ENCODE assay signal across 24 cellular contexts in genomic region chr4:118821590-118822293, GRCh38. TPM values are rescaled to one million over a fixed set of nuclear protein-coding genes. Genes with fewer than 3 reads are reported as not detected.
A peak's percentile ranks its signal among the peaks of the same experiment; 100 is the strongest.
DNase-seq lines count a peak whose midpoint lies in the region; ATAC-seq and TF ChIP-seq lines count a peak whose summit lies in the region.
"Had no signal": no experiment of that assay in that cellular context is flagged by ENCODE, and none has a peak within 500 bp of the region (broad histone marks: within the 10 kb centered on the region; RNA-seq: fewer than 3 reads in every experiment).

No MANE protein-coding gene starts in this region.

- TF ChIP-seq CTCF in RWPE2 (IDR thresholded peaks at IDR 0.05; ENCODE audit: poor library complexity, severe bottlenecking) (no peak), fibroblast of mammary gland (conservative IDR thresholded peaks at IDR 0.05; ENCODE audit: control insufficient read depth, insufficient read depth, low read depth, low read length) (no peak), mucosa of descending colon (IDR thresholded peaks at IDR 0.05) (no peak), ascending aorta (IDR thresholded peaks at IDR 0.05) (no peak)

- H3K27ac ChIP-seq in RWPE2 (ENCODE audit: poor library complexity, severe bottlenecking), result no peak overlapping the region
- peak overlapping the region in 1 of 2 donors; percentile 28 for H3K27ac ChIP-seq in ascending aorta
- H3K27ac ChIP-seq: A549, esophagus squamous epithelium, SJSA1, vagina had no signal

- H3K4me1 ChIP-seq in RWPE2 (ENCODE audit: insufficient read depth, poor library complexity, severe bottlenecking) (peaks cover 8% of the 10 kb centered on the region), mucosa of descending colon (ENCODE audit: low read depth) (peaks cover 12% of the 10 kb centered on the region), ascending aorta (peaks cover 3 to 25% of the 10 kb centered on the region in 2 donors)

- H3K27me3 ChIP-seq in RWPE2 (ENCODE audit: insufficient read depth, poor library complexity, severe bottlenecking) (no peaks in the 10 kb centered on the region), ascending aorta (no peaks in the 10 kb centered on the region)
- H3K27me3 ChIP-seq: SJSA1, vagina had no signal

- no peak overlapping the region for H3K4me3 ChIP-seq in RWPE2 (ENCODE audit: severe bottlenecking)
- no peak overlapping the region for H3K4me3 ChIP-seq in fibroblast of mammary gland (ENCODE audit: control insufficient read depth, low read depth, low read length)
- H3K4me3 ChIP-seq in mucosa of descending colon, result no peak overlapping the region
- no peak overlapping the region for H3K4me3 ChIP-seq in ascending aorta
- H3K4me3 ChIP-seq: A549, esophagus squamous epithelium, SJSA1, vagina had no signal

- ATAC-seq in RWPE2 (ENCODE audit: low read depth) (peak; percentile 31; the same call in 1 of the 3 replicates), mucosa of descending colon (peak; percentile 76)
- ATAC-seq: A549; activated T-cell treated with anti-CD3 and anti-CD28 coated beads, Interleukin-2, amount 50 U/mL, for 72 hours; Panc1; stimulated activated naive B cell treated with anti-CD40 and anti-IgM and Interleukin-4, amounts not matched to agents 10 μg/mL and 1 μg/mL and 100 μg/mL, for 72 hours had no signal

- H3K9me3 ChIP-seq in RWPE2 (ENCODE audit: severe bottlenecking) (no peaks in the 10 kb centered on the region), mucosa of descending colon (no peaks in the 10 kb centered on the region), ascending aorta (no peaks in the 10 kb centered on the region)
- H3K9me3 ChIP-seq: A549, esophagus squamous epithelium, SJSA1, vagina had no signal

- H3K36me3 ChIP-seq in RWPE2 (ENCODE audit: low read depth) (peaks cover 66% of the 10 kb centered on the region), mucosa of descending colon (ENCODE audit: low read depth) (no peaks in the 10 kb centered on the region), ascending aorta (peaks cover 0 to 30% of the 10 kb centered on the region in 2 donors)
- H3K36me3 ChIP-seq: vagina had no signal

- in situ Hi-C loops in G401 (cut with HindIII; ENCODE audit: low sequenced_read_pairs), result no loop called here

- DNase-seq in G401 (ENCODE audit: low spot score) (peak; percentile 19), RWPE2 (ENCODE audit: low spot score) (no peak), fibroblast of mammary gland (ENCODE audit: low read depth) (peak; percentile 49), mucosa of descending colon (no peak), retina (no peak), NCI-H187 treated with DMSO at 0.1 percent for 48 hours (lab: John Stamatoyannopoulos, UW) (no peak), ascending aorta (ENCODE audit: low spot score in 2 of 2) (no peak), glomerular visceral epithelial cell (ENCODE audit: extremely low spot score) (no peak)
- DNase-seq: activated CD4-positive, alpha-beta T cell treated with anti-CD3 and anti-CD28 coated beads for 48 hours; activated naive CD4-positive, alpha-beta T cell treated with anti-CD3 and anti-CD28 coated beads, Interleukin-2, amount 10 ng/mL, durations not matched to agents 7 days and 5 days; activated T-cell treated with anti-CD3 and anti-CD28 coated beads, Interleukin-2, amount 50 U/mL, for 72 hours; effector memory CD4-positive, alpha-beta T cell; esophagus squamous epithelium; GDM1; islet precursor cell; NCI-H1417 treated with DMSO at 0.1 percent for 48 hours; NCI-H524; stimulated activated CD4-positive, alpha-beta T cell treated with anti-CD3 and anti-CD28 coated beads, Interleukin-2, amount 100 ng/mL, for 48 hours; stimulated activated naive B cell treated with anti-CD40 and anti-IgM and Interleukin-4, amounts not matched to agents 10 μg/mL and 1 μg/mL and 100 μg/mL, for 72 hours; T-helper 2 cell had no signal

- intact Hi-C loops in mucosa of descending colon (cut with DNase I, micrococcal nuclease) (no loop called here), ascending aorta (cut with DNase I) (no loop called here)

RNA-seq across cellular contexts. Expression of gene SEC24D, which starts 14.2 kb away (rescaled TPM):
- 8.2 and 13.3 TPM in 2 replicates for total RNA-seq in G401 (2014; rRNA removed; shearing (Covaris generic))
- total RNA-seq in mucosa of descending colon (10 to 100 TPM; 22.1 to 55.6 (median 45.3) TPM), ascending aorta (108 TPM)

Comparison
In these comparisons a context has a peak if more than half of its experiments do, and no peak if none do; other contexts are left out.
1. DNase-seq: peak in G401 (single experiment) and fibroblast of mammary gland (single experiment); none in RWPE2 (single experiment), mucosa of descending colon (0 of 3), retina (single experiment), NCI-H187 treated with DMSO at 0.1 percent for 48 hours (single experiment), ascending aorta (0 of 2) and glomerular visceral epithelial cell (single experiment).